ENCODE assay signal across 8 cellular contexts in genomic region chr22:26398741-26399153, GRCh38. TPM values are rescaled to one million over a fixed set of nuclear protein-coding genes. Genes with fewer than 3 reads are reported as not detected.
DNase-seq lines count a peak whose midpoint lies in the region; ATAC-seq and TF ChIP-seq lines count a peak whose summit lies in the region.

No MANE protein-coding gene starts in this region.

- POLR2A ChIA-PET in SK-N-SH (lab: Yijun Ruan, JAX) = no interaction called here
- POLR2A ChIA-PET in activated naive CD8-positive, alpha-beta T cell treated with anti-CD3 and anti-CD28 coated beads, Interleukin-2, amount 10 ng/mL, durations not matched to agents 7 days and 5 days (lab: Charles Lee) = no interaction called here

- no peaks in the 10 kb centered on the region for H3K9me2 ChIP-seq in SK-N-SH

- no peak overlapping the region for H3K9ac ChIP-seq in SK-N-SH

- ATAC-seq in activated naive CD8-positive, alpha-beta T cell treated with anti-CD3 and anti-CD28 coated beads, Interleukin-2, amount 10 ng/mL, durations not matched to agents 7 days and 5 days (ENCODE audit: low read depth) = peak; percentile 67
- ATAC-seq in HG03095 (IDR thresholded peaks at IDR 0.05; ENCODE audit: unreplicated experiment) (no peak), GM18498 (IDR thresholded peaks at IDR 0.05; ENCODE audit: unreplicated experiment) (no peak)

- TF ChIP-seq CTCF in SK-N-SH (IDR thresholded peaks at IDR 0.05) = peak; percentile 84

- no peaks in the 10 kb centered on the region for H3K36me3 Mint-ChIP-seq in activated naive CD8-positive, alpha-beta T cell treated with anti-CD3 and anti-CD28 coated beads, Interleukin-2, amount 10 ng/mL, durations not matched to agents 7 days and 5 days

- H3K4me3 Mint-ChIP-seq in activated naive CD8-positive, alpha-beta T cell treated with anti-CD3 and anti-CD28 coated beads, Interleukin-2, amount 10 ng/mL, durations not matched to agents 7 days and 5 days = no peak overlapping the region

- no peaks in the 10 kb centered on the region; the same call in 1 of the 2 replicates for H3K27me3 ChIP-seq in SK-N-SH (ENCODE audit: insufficient read depth)

- H3K4me1 ChIP-seq in SK-N-SH (ENCODE audit: control insufficient read depth in 1 of 2, insufficient read depth in 2 of 2, low read depth in 1 of 2, low read length in 1 of 2) = 0 out of 4 replicates have a peak, but pooled peaks cover 0 to 4% of the 10 kb centered on the region in 2 experiments

- H3K4me3 ChIP-seq in SK-N-SH (ENCODE audit: low read depth in 2 of 2, low read length in 1 of 2) = no peak overlapping the region; a peak in 1 of 4 replicates

- H3K9me3 Mint-ChIP-seq in activated naive CD8-positive, alpha-beta T cell treated with anti-CD3 and anti-CD28 coated beads, Interleukin-2, amount 10 ng/mL, durations not matched to agents 7 days and 5 days = no peaks in the 10 kb centered on the region

- H3K27ac Mint-ChIP-seq in activated naive CD8-positive, alpha-beta T cell treated with anti-CD3 and anti-CD28 coated beads, Interleukin-2, amount 10 ng/mL, durations not matched to agents 7 days and 5 days = no peak overlapping the region

- CTCF ChIA-PET in SK-N-SH (lab: Yijun Ruan, JAX) = interaction anchor here (0.5 to 5.6 kb wide), 14 partner anchors 10 to 1151 kb away, joined by 3 to 83 read pairs (median 3); no protein-coding TSS in a partner anchor

- no peak overlapping the region for H3K27ac ChIP-seq in SK-N-SH (ENCODE audit: low read depth in 2 of 2, low read length in 1 of 2)

- no peaks in the 10 kb centered on the region for H4K20me1 ChIP-seq in SK-N-SH (ENCODE audit: insufficient read depth)

- peaks cover 9% of the 10 kb centered on the region for H3K27me3 Mint-ChIP-seq in activated naive CD8-positive, alpha-beta T cell treated with anti-CD3 and anti-CD28 coated beads, Interleukin-2, amount 10 ng/mL, durations not matched to agents 7 days and 5 days

- no peaks in the 10 kb centered on the region for H3K36me3 ChIP-seq in SK-N-SH (replicated peaks in 1 of 2; ENCODE audit: control insufficient read depth in 1 of 2, insufficient read depth in 2 of 2, low read length in 1 of 2)

- H3K9me3 ChIP-seq in SK-N-SH = no peaks in the 10 kb centered on the region

- peak; percentile 91 for TF ChIP-seq RAD21 in SK-N-SH (IDR thresholded peaks at IDR 0.05; ENCODE audit: low read length)

- H3K4me2 ChIP-seq in SK-N-SH = no peak overlapping the region

- peaks cover 4% of the 10 kb centered on the region for H3K4me1 Mint-ChIP-seq in activated naive CD8-positive, alpha-beta T cell treated with anti-CD3 and anti-CD28 coated beads, Interleukin-2, amount 10 ng/mL, durations not matched to agents 7 days and 5 days

- 73% methylated on average over 1 of the region's 3 CpGs for WGBS in SK-N-SH (ENCODE audit: low lambda C conversion rate)

- H3F3A ChIP-seq in SK-N-SH (replicated peaks; ENCODE audit: insufficient read depth) = no peaks in the 10 kb centered on the region

- H3K79me2 ChIP-seq in SK-N-SH (ENCODE audit: insufficient read depth) = no peaks in the 10 kb centered on the region

- H2AFZ ChIP-seq in SK-N-SH (ENCODE audit: low read depth) = peak overlapping the region; percentile 42; the same call in 1 of the 2 replicates

- DNase-seq in D341Med (ENCODE audit: low spot score) = peak; percentile 81
- DNase-seq in HS-5 (ENCODE audit: low read depth) = peak; percentile 50
- peak; percentile 65 for DNase-seq in SK-N-SH
- DNase-seq in activated naive CD8-positive, alpha-beta T cell treated with anti-CD3 and anti-CD28 coated beads, Interleukin-2, amount 10 ng/mL, durations not matched to agents 7 days and 5 days = peak; percentile 38
- peak; percentile 48 to 89 (median 78) for DNase-seq in head of caudate nucleus
- peak; percentile 57 for DNase-seq in renal cortical epithelial cell (ENCODE audit: low read depth)

- TF ChIP-seq EP300 in SK-N-SH (IDR thresholded peaks at IDR 0.05; ENCODE audit: borderline replicate concordance in 1 of 2, low read depth in 1 of 2, low read length in 1 of 2) = no peak

- intact Hi-C loops in head of caudate nucleus (cut with DNase I) = loop anchor here (5.0 kb wide), 1 partner anchor 64 kb away; no protein-coding TSS in a partner anchor

TF ChIP-seq in SK-N-SH, 30 proteins besides CTCF, POLR2A, EP300 and RAD21:
- TF ChIP-seq SMC3 (IDR thresholded peaks at IDR 0.05; ENCODE audit: low read depth, low read length) = peak; percentile 87
- TF ChIP-seq TAF1 (IDR thresholded peaks at IDR 0.05; ENCODE audit: borderline replicate concordance, low read depth, low read length) = no peak
TF ChIP-seq in SK-N-SH: peak in this region for 1.

RNA-seq across cellular contexts. Expression of gene ASPHD2, which starts 30.3 kb away (rescaled TPM):
- polyA plus RNA-seq in SK-N-SH (2012; rRNA removed) = 2.1 and 2.2 TPM in 2 replicates
- 1.6 and 2.1 TPM in 2 replicates for polyA plus RNA-seq in SK-N-SH (2012; cell fraction: cytosol; rRNA removed)
- polyA plus RNA-seq in SK-N-SH (2012; cell fraction: nucleus; rRNA removed) = 1.1 and 1.3 TPM in 2 replicates
- total RNA-seq in activated naive CD8-positive, alpha-beta T cell treated with anti-CD3 and anti-CD28 coated beads, Interleukin-2, amount 10 ng/mL, durations not matched to agents 7 days and 5 days = 1 to 10 TPM; 9.0 to 9.3 TPM
- 5.4 and 5.6 TPM in 2 replicates for total RNA-seq in renal cortical epithelial cell
